In genomic region chr20:2507875-2508630, GRCh38 we compare ENCODE assay signal across 8 cellular contexts. TPM values are rescaled to one million over a fixed set of nuclear protein-coding genes. Genes with fewer than 3 reads are reported as not detected.
A peak's percentile ranks its signal among the peaks of the same experiment; 100 is the strongest.
DNase-seq lines count a peak whose midpoint lies in the region; ATAC-seq and TF ChIP-seq lines count a peak whose summit lies in the region.

No MANE protein-coding gene starts in this region.

- peaks cover 1% of the 10 kb centered on the region for H3K36me3 Mint-ChIP-seq in type B pancreatic cell

- no peaks in the 10 kb centered on the region for H3K27me3 ChIP-seq in lower lobe of right lung (ENCODE audit: low read depth)

- H3K4me3 ChIP-seq in LNCaP clone FGC (ENCODE audit: low read depth, low read length) (peak overlapping the region; percentile 80), cardiac fibroblast (replicated peaks in 1 of 2; ENCODE audit: low read depth in 2 of 2, low read length in 2 of 2) (peak overlapping the region; percentile 78 to 89), lower lobe of right lung (peak overlapping the region; percentile 88)

- H3K27ac Mint-ChIP-seq in type B pancreatic cell, result peak overlapping the region; percentile 86

- no peaks in the 10 kb centered on the region for H3K36me3 ChIP-seq in lower lobe of right lung

- intact Hi-C loops in Right ventricle myocardium inferior (cut with DNase I), result loop anchor here (1.0 to 2.0 kb wide), 2 partner anchors 13 to 37 kb away; partner anchors contain the start of gene SNRPB
- intact Hi-C loops in cardiac septum (cut with DNase I), result no loop called here
- intact Hi-C loops in lower lobe of right lung (cut with DNase I), result no loop called here

- H3K27me3 Mint-ChIP-seq in type B pancreatic cell, result peaks cover 19% of the 10 kb centered on the region

- H3K9me3 ChIP-seq in lower lobe of right lung, result no peaks in the 10 kb centered on the region

- peak overlapping the region; percentile 89 for H3K27ac ChIP-seq in lower lobe of right lung

- peak overlapping the region; percentile 100 for H3K4me3 Mint-ChIP-seq in type B pancreatic cell

- peak; percentile 42 for ATAC-seq in Right ventricle myocardium inferior
- ATAC-seq in lower lobe of right lung, result peak; percentile 56 to 59

- TF ChIP-seq CTCF in LNCaP clone FGC (IDR thresholded peaks at IDR 0.05; ENCODE audit: control insufficient read depth, extremely low read depth, insufficient read depth), result no peak
- no peak for TF ChIP-seq CTCF in cardiac fibroblast (IDR thresholded peaks at IDR 0.05; ENCODE audit: low read depth, low read length)
- TF ChIP-seq CTCF in lower lobe of right lung (IDR thresholded peaks at IDR 0.05), result no peak
- no peak for TF ChIP-seq CTCF in type B pancreatic cell (conservative IDR thresholded peaks at IDR 0.05)

- DNase-seq in Right ventricle myocardium inferior (ENCODE audit: missing footprints), result no peak
- DNase-seq in cardiac septum (ENCODE audit: low spot score), result no peak
- DNase-seq in LNCaP clone FGC (ENCODE audit: low read depth), result no peak
- DNase-seq in cardiac fibroblast (ENCODE audit: low read depth in 2 of 2), result peak; percentile 52 to 55
- no peak for DNase-seq in lower lobe of right lung
- DNase-seq in type B pancreatic cell (ENCODE audit: extremely low spot score, unreplicated experiment), result no peak
- DNase-seq in middle frontal gyrus (ENCODE audit: extremely low spot score, low spot score), result no peak
- DNase-seq in stimulated activated CD4-positive, alpha-beta T cell treated with anti-CD3 and anti-CD28 coated beads, Interleukin-4, amount 100 ng/mL, for 4 hours, result no peak

- no peaks in the 10 kb centered on the region for H3K9me3 Mint-ChIP-seq in type B pancreatic cell

- peaks cover 14% of the 10 kb centered on the region for H3K4me1 Mint-ChIP-seq in type B pancreatic cell (ENCODE audit: unreplicated experiment)

- peaks cover 15% of the 10 kb centered on the region for H3K4me1 ChIP-seq in lower lobe of right lung

RNA-seq across cellular contexts. Expression of gene ZNF343, which starts 0.7 kb away (rescaled TPM):
- total RNA-seq in Right ventricle myocardium inferior, result 5.8 TPM
- total RNA-seq in cardiac septum, result 8.5 TPM
- 8.8 TPM for total RNA-seq in lower lobe of right lung
- 10.0 and 16.6 TPM in 2 replicates for total RNA-seq in type B pancreatic cell (ENCODE audit: low replicate concordance)

RNA-seq across cellular contexts. Expression of gene TMC2, which starts 28.3 kb away (rescaled TPM):
- 0.08 TPM for total RNA-seq in Right ventricle myocardium inferior
- total RNA-seq in cardiac septum, result not detected
- total RNA-seq in lower lobe of right lung, result 0.92 TPM
- not detected in 2 replicates for total RNA-seq in type B pancreatic cell (ENCODE audit: low replicate concordance)

RNA-seq across cellular contexts. Expression of gene SNRPB, which starts 37.5 kb away (rescaled TPM):
- total RNA-seq in Right ventricle myocardium inferior (55.7 TPM), cardiac septum (53.0 TPM), lower lobe of right lung (78.8 TPM), type B pancreatic cell (ENCODE audit: low replicate concordance) (177 and 193 TPM in 2 replicates)

Comparison
In these comparisons a context has a peak if more than half of its experiments do, and no peak if none do; other contexts are left out.
1. DNase-seq: peak in cardiac fibroblast (2 of 2); none in Right ventricle myocardium inferior (single experiment), cardiac septum (single experiment), LNCaP clone FGC (single experiment), lower lobe of right lung (single experiment), type B pancreatic cell (single experiment), middle frontal gyrus (single experiment) and stimulated activated CD4-positive, alpha-beta T cell treated with anti-CD3 and anti-CD28 coated beads, Interleukin-4, amount 100 ng/mL, for 4 hours (0 of 2).
2. Peak in every context shown above with its lines, with median percentiles within 50 percentile points of each other: H3K4me3 ChIP-seq.